Comparison of ENCODE assay signal across 15 cellular contexts in genomic region chr12:12216349-12217017, GRCh38. TPM values are rescaled to one million over a fixed set of nuclear protein-coding genes. Genes with fewer than 3 reads are reported as not detected.
DNase-seq lines count a peak whose midpoint lies in the region; ATAC-seq and TF ChIP-seq lines count a peak whose summit lies in the region.
"Had no signal": no experiment of that assay in that cellular context is flagged by ENCODE, and none has a peak within 500 bp of the region (broad histone marks: within the 10 kb centered on the region; RNA-seq: fewer than 3 reads in every experiment).

No MANE protein-coding gene starts in this region.

- no peak overlapping the region for H3K4me3 Mint-ChIP-seq in CD8-positive, alpha-beta memory T cell
- no peak overlapping the region for H3K4me3 Mint-ChIP-seq in activated T-cell treated with anti-CD3 and anti-CD28 coated beads, Interleukin-2, amount 50 U/mL, for 4 hours
- H3K4me3 Mint-ChIP-seq: activated CD4-positive, alpha-beta T cell treated with anti-CD3 and anti-CD28 coated beads, Interleukin-2, amount 10 ng/mL, durations not matched to agents 7 days and 5 days; activated T-cell treated with anti-CD3 and anti-CD28 coated beads, Interleukin-2, amount 50 U/mL, for 24 hours had no signal

- WGBS in body of pancreas, 2 donors: 24 to 36% methylated on average over 3 of the region's 3 CpGs
- 56% methylated on average over 3 of the region's 3 CpGs for WGBS in mesenchymal stem cell

- POLR2A ChIA-PET in CD8-positive, alpha-beta memory T cell (lab: Charles Lee): no interaction called here

- H3K27ac Mint-ChIP-seq in CD8-positive, alpha-beta memory T cell: no peak overlapping the region
- H3K27ac Mint-ChIP-seq: activated CD4-positive, alpha-beta T cell treated with anti-CD3 and anti-CD28 coated beads, Interleukin-2, amount 10 ng/mL, durations not matched to agents 7 days and 5 days; activated T-cell treated with anti-CD3 and anti-CD28 coated beads, Interleukin-2, amount 50 U/mL, for 24 hours had no signal

- H3K9me3 ChIP-seq in CD8-positive, alpha-beta memory T cell (ENCODE audit: low read length): no peaks in the 10 kb centered on the region
- H3K9me3 ChIP-seq in body of pancreas: no peaks in the 10 kb centered on the region
- no peaks in the 10 kb centered on the region for H3K9me3 ChIP-seq in mesenchymal stem cell (ENCODE audit: control insufficient read depth, low read length)
- H3K9me3 ChIP-seq: colonic mucosa, esophagus squamous epithelium, ovary, testis had no signal

- ATAC-seq in body of pancreas: peak; percentile 82
- ATAC-seq in HG03159 (IDR thresholded peaks at IDR 0.05; ENCODE audit: unreplicated experiment): no peak
- no peak for ATAC-seq in GM19328 (IDR thresholded peaks at IDR 0.05; ENCODE audit: unreplicated experiment)
- no peak for ATAC-seq in activated T-cell treated with anti-CD3 and anti-CD28 coated beads, Interleukin-2, amount 50 U/mL, for 4 hours

- H3K79me1 ChIP-seq in mesenchymal stem cell (replicated peaks; ENCODE audit: low read length, poor library complexity, severe bottlenecking): peaks cover 2% of the 10 kb centered on the region

- peak overlapping the region in 1 of 2 experiments; percentile 80 for H3K4ac ChIP-seq in mesenchymal stem cell (ENCODE audit: low read depth in 1 of 2, low read length in 2 of 2)

- no peak overlapping the region for H4K8ac ChIP-seq in mesenchymal stem cell (ENCODE audit: low read length)

- no peak overlapping the region for H3K23ac ChIP-seq in mesenchymal stem cell (ENCODE audit: low read length in 2 of 2)

- intact Hi-C loops in body of pancreas (cut with DNase I): no loop called here

- no peak overlapping the region for H3K18ac ChIP-seq in mesenchymal stem cell (ENCODE audit: low read depth in 1 of 2, low read length in 2 of 2)

- H2BK5ac ChIP-seq in mesenchymal stem cell (ENCODE audit: low read depth, low read length, poor library complexity, severe bottlenecking): peak overlapping the region; percentile 53

- H4K91ac ChIP-seq in mesenchymal stem cell (ENCODE audit: low read length): no peak overlapping the region

- H2BK15ac ChIP-seq in mesenchymal stem cell (ENCODE audit: low read depth, poor library complexity, severe bottlenecking): no peak overlapping the region

- peak overlapping the region; percentile 33 for H3K27ac ChIP-seq in CD8-positive, alpha-beta memory T cell (ENCODE audit: low read depth, low read length)
- H3K27ac ChIP-seq in body of pancreas (peak overlapping the region in 2 of 4 donors; percentile 52 to 62), mesenchymal stem cell (ENCODE audit: low read length, poor library complexity, severe bottlenecking) (peak overlapping the region; percentile 92)
- H3K27ac ChIP-seq: colonic mucosa, esophagus squamous epithelium, ovary, testis had no signal

- H2AFZ ChIP-seq in mesenchymal stem cell (ENCODE audit: low read depth, low read length): no peak overlapping the region

- H3K27me3 ChIP-seq in CD8-positive, alpha-beta memory T cell (ENCODE audit: insufficient read depth, low read length, poor library complexity, severe bottlenecking): peaks cover 7% of the 10 kb centered on the region
- H3K27me3 ChIP-seq in body of pancreas: no peaks in the 10 kb centered on the region
- no peaks in the 10 kb centered on the region for H3K27me3 ChIP-seq in mesenchymal stem cell (ENCODE audit: control insufficient read depth in 1 of 2, insufficient read depth in 1 of 2, low read length in 2 of 2)
- H3K27me3 ChIP-seq: colonic mucosa, esophagus squamous epithelium, ovary, testis had no signal

- no peak overlapping the region for H3K9ac ChIP-seq in mesenchymal stem cell (ENCODE audit: low read length)

- DNase-seq in CD8-positive, alpha-beta memory T cell: no peak
- DNase-seq in MV-4-11 (lab: John Stamatoyannopoulos, UW): peak; percentile 68
- peak in 2 of 4 donors; percentile 16 to 18 for DNase-seq in body of pancreas
- DNase-seq in mesenchymal stem cell: no peak
- no peak for DNase-seq in iPS-NIHi7 (ENCODE audit: extremely low spot score)
- DNase-seq in activated T-cell treated with anti-CD3 and anti-CD28 coated beads, Interleukin-2, amount 50 U/mL, for 4 hours: no peak
- DNase-seq: activated CD4-positive, alpha-beta T cell treated with anti-CD3 and anti-CD28 coated beads, Interleukin-2, amount 10 ng/mL, durations not matched to agents 7 days and 5 days; activated T-cell treated with anti-CD3 and anti-CD28 coated beads, Interleukin-2, amount 50 U/mL, for 24 hours; colonic mucosa; esophagus squamous epithelium; NCI-H524; ovary; testis had no signal

- H3K9me3 Mint-ChIP-seq in CD8-positive, alpha-beta memory T cell: peaks cover 0 to 2% (median 0%) of the 10 kb centered on the region in 5 donors
- peaks cover 3% of the 10 kb centered on the region for H3K9me3 Mint-ChIP-seq in activated T-cell treated with anti-CD3 and anti-CD28 coated beads, Interleukin-2, amount 50 U/mL, for 4 hours
- H3K9me3 Mint-ChIP-seq: activated CD4-positive, alpha-beta T cell treated with anti-CD3 and anti-CD28 coated beads, Interleukin-2, amount 10 ng/mL, durations not matched to agents 7 days and 5 days; activated T-cell treated with anti-CD3 and anti-CD28 coated beads, Interleukin-2, amount 50 U/mL, for 24 hours had no signal

- peaks cover 0 to under 1% (median under 1%) of the 10 kb centered on the region in 3 donors for H3K4me1 Mint-ChIP-seq in CD8-positive, alpha-beta memory T cell
- peaks cover 12% of the 10 kb centered on the region for H3K4me1 Mint-ChIP-seq in activated T-cell treated with anti-CD3 and anti-CD28 coated beads, Interleukin-2, amount 50 U/mL, for 4 hours (ENCODE audit: low read depth)

- no peaks in the 10 kb centered on the region for H3K4me1 ChIP-seq in CD8-positive, alpha-beta memory T cell (ENCODE audit: insufficient read depth, low read length)
- H3K4me1 ChIP-seq in body of pancreas (peaks cover 70% of the 10 kb centered on the region), mesenchymal stem cell (ENCODE audit: control insufficient read depth, insufficient read depth, low read depth, low read length) (peaks cover 17% of the 10 kb centered on the region)
- H3K4me1 ChIP-seq: colonic mucosa had no signal

- no peak overlapping the region for H3K14ac ChIP-seq in mesenchymal stem cell (ENCODE audit: low read length in 2 of 2)

- TF ChIP-seq CTCF in body of pancreas (IDR thresholded peaks at IDR 0.05): no peak

- no peak overlapping the region for H2BK12ac ChIP-seq in mesenchymal stem cell (ENCODE audit: low read length in 2 of 2)

- no peak for TF ChIP-seq POLR2A in body of pancreas (IDR thresholded peaks at IDR 0.05)

- peak overlapping the region; percentile 74 for H3K4me2 ChIP-seq in mesenchymal stem cell (ENCODE audit: low read length, poor library complexity, severe bottlenecking)

- no peak overlapping the region for H2BK120ac ChIP-seq in mesenchymal stem cell (ENCODE audit: low read depth, low read length)

- H3K36me3 ChIP-seq in CD8-positive, alpha-beta memory T cell (ENCODE audit: insufficient read depth, low read length): no peaks in the 10 kb centered on the region
- H3K36me3 ChIP-seq in body of pancreas (replicated peaks in 1 of 2; ENCODE audit: insufficient read depth in 1 of 2, low read depth in 2 of 2) (no peaks in the 10 kb centered on the region), mesenchymal stem cell (ENCODE audit: control insufficient read depth in 1 of 2, insufficient read depth in 2 of 2, low read depth in 1 of 2, low read length in 2 of 2) (no peaks in the 10 kb centered on the region)
- H3K36me3 ChIP-seq: colonic mucosa, esophagus squamous epithelium, ovary had no signal

- CTCF ChIA-PET in CD8-positive, alpha-beta memory T cell (lab: Charles Lee): no interaction called here

- H2AK5ac ChIP-seq in mesenchymal stem cell (ENCODE audit: low read length, severe bottlenecking): peak overlapping the region; percentile 99

- no peak overlapping the region for H3K4me3 ChIP-seq in CD8-positive, alpha-beta memory T cell (ENCODE audit: low read length)
- H3K4me3 ChIP-seq in body of pancreas (no peak overlapping the region), mesenchymal stem cell (ENCODE audit: insufficient read depth in 1 of 2, low read depth in 1 of 2, low read length in 2 of 2) (no peak overlapping the region)
- H3K4me3 ChIP-seq: colonic mucosa, esophagus squamous epithelium, ovary, testis had no signal

- H3K27me3 Mint-ChIP-seq in CD8-positive, alpha-beta memory T cell: peaks cover 37 to 62% of the 10 kb centered on the region in 2 donors
- peaks cover 2% of the 10 kb centered on the region for H3K27me3 Mint-ChIP-seq in activated T-cell treated with anti-CD3 and anti-CD28 coated beads, Interleukin-2, amount 50 U/mL, for 4 hours (ENCODE audit: low read depth)

- H3K36me3 Mint-ChIP-seq in CD8-positive, alpha-beta memory T cell: no peaks in the 10 kb centered on the region
- no peaks in the 10 kb centered on the region for H3K36me3 Mint-ChIP-seq in activated T-cell treated with anti-CD3 and anti-CD28 coated beads, Interleukin-2, amount 50 U/mL, for 4 hours (ENCODE audit: insufficient read depth)

RNA-seq across cellular contexts. Expression of gene LRP6, which starts 50.4 kb away (rescaled TPM):
- 1 to 10 TPM in 1 of 2 experiments, under 1 TPM in 1; 0.94 to 2.4 TPM for total RNA-seq in CD8-positive, alpha-beta memory T cell
- 0.12 TPM for polyA plus RNA-seq in CD8-positive, alpha-beta memory T cell
- total RNA-seq in body of pancreas: 10 to 100 TPM; 23.1 to 26.7 TPM
- polyA plus RNA-seq in mesenchymal stem cell (2013, experiment 1 of 2): 20.2 TPM
- 16.9 TPM for polyA plus RNA-seq in mesenchymal stem cell (2013, experiment 2 of 2)
- total RNA-seq in activated T-cell treated with anti-CD3 and anti-CD28 coated beads, Interleukin-2, amount 50 U/mL, for 4 hours: 1 to 10 TPM; 4.8 to 8.0 (median 7.9) TPM
